Comparison of ENCODE assay signal across 2 cellular contexts in genomic region chr15:51093488-51093864, GRCh38.
TF ChIP-seq lines count a peak whose summit lies in the region.

No MANE protein-coding gene starts in this region.

TF ChIP-seq in IMR-90, 13 proteins besides CTCF, POLR2A, EP300 and RAD21:
- TF ChIP-seq ELK1 (IDR thresholded peaks at IDR 0.05; ENCODE audit: borderline replicate concordance, low read depth, low read length), result no peak
- TF ChIP-seq RCOR1 (IDR thresholded peaks at IDR 0.05; ENCODE audit: insufficient replicate concordance, low read length), result no peak
- no peak for TF ChIP-seq CHD1 (IDR thresholded peaks at IDR 0.05; ENCODE audit: low read depth, low read length)
- no peak for TF ChIP-seq SMC3 (IDR thresholded peaks at IDR 0.05; ENCODE audit: low read depth, low read length)
- TF ChIP-seq FOS (IDR thresholded peaks at IDR 0.05; ENCODE audit: low read depth, low read length), result no peak
- TF ChIP-seq NFE2L2 (IDR thresholded peaks at IDR 0.05; ENCODE audit: low read depth, low read length), result no peak
- TF ChIP-seq MAFK (IDR thresholded peaks at IDR 0.05; ENCODE audit: low read depth, low read length), result no peak
- TF ChIP-seq MAZ (IDR thresholded peaks at IDR 0.05; ENCODE audit: borderline replicate concordance, low read depth, low read length), result no peak
- TF ChIP-seq RFX5 (IDR thresholded peaks at IDR 0.05; ENCODE audit: low read depth, low read length), result no peak
- TF ChIP-seq MXI1 (IDR thresholded peaks at IDR 0.05; ENCODE audit: borderline replicate concordance, low read depth, low read length), result no peak
- TF ChIP-seq USF2 (IDR thresholded peaks at IDR 0.05; ENCODE audit: low read depth, low read length), result no peak
- TF ChIP-seq BHLHE40 (IDR thresholded peaks at IDR 0.05; ENCODE audit: low read depth, low read length), result no peak
- no peak for TF ChIP-seq CEBPB (IDR thresholded peaks at IDR 0.05; ENCODE audit: low read depth, low read length)

TF ChIP-seq in HepG2, 621 proteins besides CTCF, POLR2A, EP300 and RAD21:
- TF ChIP-seq AGO2 (optimal IDR thresholded peaks at IDR 0.05; ENCODE audit: low read depth, low read length), result peak; percentile 6
- 0 out of 2 replicates have a peak, but pooled peaks have one; percentile 4 for TF ChIP-seq ZNF605 (CRISPR knock-in tag; IDR thresholded peaks at IDR 0.05)
- no peak for TF ChIP-seq KDM1A (CRISPR knock-in tag; IDR thresholded peaks at IDR 0.05)
